ENCODE assay signal across 10 cellular contexts in genomic region chr3:127044996-127045395, GRCh38.
A peak's percentile ranks its signal among the peaks of the same experiment; 100 is the strongest.
DNase-seq lines count a peak whose midpoint lies in the region; ATAC-seq and TF ChIP-seq lines count a peak whose summit lies in the region.
"Had no signal": no experiment of that assay in that cellular context is flagged by ENCODE, and none has a peak within 500 bp of the region (broad histone marks: within the 10 kb centered on the region; RNA-seq: fewer than 3 reads in every experiment).

No MANE protein-coding gene starts in this region.

- H3K4me3 ChIP-seq in psoas muscle, result no peak overlapping the region

- intact Hi-C loops in psoas muscle (cut with DNase I), result no loop called here

- no peaks in the 10 kb centered on the region for H3K36me3 ChIP-seq in psoas muscle (ENCODE audit: insufficient read depth in 1 of 2, low read depth in 1 of 2)

- 31 to 46% (median 40%) methylated on average over 4 of the region's 4 CpGs for WGBS in psoas muscle, 3 donors

- ATAC-seq in psoas muscle, result peak in 3 of 4 donors; percentile 56 to 61 (median 58)

- H3K27me3 ChIP-seq in psoas muscle (ENCODE audit: insufficient read depth in 3 of 3, low read length in 2 of 3), result no peaks in the 10 kb centered on the region

- H3K27ac ChIP-seq in psoas muscle, result no peak overlapping the region

- no peaks in the 10 kb centered on the region for H3K9me3 ChIP-seq in psoas muscle

- H3K4me1 ChIP-seq in psoas muscle, result no peaks in the 10 kb centered on the region

- DNase-seq in DMS79 treated with DMSO at 0.1 percent for 48 hours (lab: John Stamatoyannopoulos, UW) (peak; percentile 17), DMS79 (lab: John Stamatoyannopoulos, UW) (no peak), NCI-H345 treated with DMSO at 0.1 percent for 48 hours (lab: John Stamatoyannopoulos, UW; ENCODE audit: unreplicated experiment) (peak; percentile 16), dermis microvascular lymphatic vessel endothelial cell (ENCODE audit: low read depth in 2 of 2) (peak; percentile 2 to 6), psoas muscle (peak; percentile 12 to 39), inferior parietal cortex (ENCODE audit: extremely low spot score) (no peak), NCI-H446 (lab: John Stamatoyannopoulos, UW) (no peak)
- DNase-seq in activated CD8-positive, alpha-beta memory T cell treated with anti-CD3 and anti-CD28 coated beads, Interleukin-2, amount 50 U/mL, for 48 hours, result no peak
- DNase-seq: naive B cell, NCI-H446 treated with DMSO at 0.1 percent for 48 hours had no signal

- TF ChIP-seq CTCF in psoas muscle (IDR thresholded peaks at IDR 0.05), result no peak

Comparison
In these comparisons a context has a peak if more than half of its experiments do, and no peak if none do; other contexts are left out.
1. DNase-seq: peak in DMS79 treated with DMSO at 0.1 percent for 48 hours (single experiment), NCI-H345 treated with DMSO at 0.1 percent for 48 hours (single experiment), dermis microvascular lymphatic vessel endothelial cell (2 of 2) and psoas muscle (2 of 2); none in DMS79 (single experiment), inferior parietal cortex (single experiment), activated CD8-positive, alpha-beta memory T cell treated with anti-CD3 and anti-CD28 coated beads, Interleukin-2, amount 50 U/mL, for 48 hours (single experiment) and NCI-H446 (0 of 2).